ENCODE assay signal across 25 cellular contexts in the genomic region with DNA sequence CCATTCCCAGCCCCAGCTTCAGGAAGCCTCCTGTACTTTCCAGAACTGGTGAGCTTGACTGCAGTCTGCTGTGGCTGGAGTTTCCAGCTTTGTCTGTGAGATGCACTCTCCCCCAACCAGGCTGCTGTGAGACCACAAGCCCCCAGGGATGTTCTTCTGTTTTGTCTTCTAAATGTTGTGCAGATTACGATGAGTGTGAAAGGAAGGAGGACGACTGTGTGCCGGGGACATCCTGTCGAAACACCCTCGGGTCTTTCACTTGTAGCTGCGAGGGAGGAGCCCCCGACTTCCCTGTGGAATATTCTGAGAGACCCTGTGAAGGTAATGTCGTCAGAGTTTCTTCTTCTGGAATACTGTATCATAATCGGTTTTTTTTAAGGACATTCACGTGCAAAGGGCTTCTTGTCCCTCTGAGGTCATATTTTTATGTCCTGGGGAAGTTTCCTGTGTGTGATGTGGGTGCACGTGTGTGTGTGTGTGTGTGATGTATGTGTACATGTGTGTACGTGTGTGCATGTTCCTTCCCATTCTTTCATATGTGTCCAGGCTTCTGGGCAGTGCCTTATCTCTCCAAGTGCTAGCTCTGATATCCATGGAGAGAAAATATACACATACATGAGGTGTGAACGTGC. TPM values are rescaled to one million over a fixed set of nuclear protein-coding genes. Genes with fewer than 3 reads are reported as not detected.
A peak's percentile ranks its signal among the peaks of the same experiment; 100 is the strongest.
DNase-seq lines count a peak whose midpoint lies in the region; ATAC-seq, FAIRE-seq and TF ChIP-seq lines count a peak whose summit lies in the region.
"Had no signal": no experiment of that assay in that cellular context is flagged by ENCODE, and none has a peak within 500 bp of the region (broad histone marks: within the 10 kb centered on the region; RNA-seq: fewer than 3 reads in every experiment).

No MANE protein-coding gene starts in this region.

- no TSS peak for BruUV-seq in HepG2 (replicated peaks; lab: Mats Ljungman, UMichigan)

- intact Hi-C loops in HepG2 (cut with micrococcal nuclease; ENCODE audit: unreplicated experiment), result no loop called here
- intact Hi-C loops in right lobe of liver (cut with DNase I), result no loop called here

- no peak for TF ChIP-seq EP300 in HepG2 (IDR thresholded peaks at IDR 0.05; ENCODE audit: low read depth in 2 of 2, low read length in 2 of 2)
- TF ChIP-seq EP300 in HepG2 (CRISPR knock-in tag; IDR thresholded peaks at IDR 0.05; ENCODE audit: borderline replicate concordance), result no peak

- in situ Hi-C loops in HepG2 (cut with HindIII; ENCODE audit: extremely low pct_ligation_motif_present, low pct_unique_long_range_greater_than_20kb), result loop anchor here (25.0 kb wide), 1 partner anchor 509 kb away; no protein-coding TSS in a partner anchor

- H3K4me1 Mint-ChIP-seq in stimulated activated naive CD8-positive, alpha-beta T cell treated with anti-CD3 and anti-CD28 coated beads, Interleukin-15, amount 100 ng/mL, for 72 hours, result peaks cover 62% of the 10 kb centered on the region

- H3K9me3 Mint-ChIP-seq in stimulated activated naive CD8-positive, alpha-beta T cell treated with anti-CD3 and anti-CD28 coated beads, Interleukin-15, amount 100 ng/mL, for 72 hours, result no peaks in the 10 kb centered on the region
- H3K9me3 Mint-ChIP-seq: activated naive CD4-positive, alpha-beta T cell treated with anti-CD3 and anti-CD28 coated beads, Interleukin-2, amount 10 ng/mL, durations not matched to agents 7 days and 5 days; IgD-negative memory B cell had no signal

- POLR2A ChIA-PET in HepG2 (lab: Yijun Ruan, JAX), result no interaction called here

- H3K4me1 ChIP-seq in HepG2 (ENCODE audit: insufficient read depth, low read length) (peaks cover 70% of the 10 kb centered on the region), right lobe of liver (peaks cover 0 to 4% (median 0%) of the 10 kb centered on the region in 4 donors)

- TF ChIP-seq RAD21 in HepG2 (CRISPR knock-in tag; IDR thresholded peaks at IDR 0.05), result no peak

- no peaks in the 10 kb centered on the region for H3K79me2 ChIP-seq in HepG2 (ENCODE audit: insufficient read depth, low read length)

- peaks cover 87% of the 10 kb centered on the region for H3K27me3 Mint-ChIP-seq in stimulated activated naive CD8-positive, alpha-beta T cell treated with anti-CD3 and anti-CD28 coated beads, Interleukin-15, amount 100 ng/mL, for 72 hours

- TF ChIP-seq CTCF in HepG2 (CRISPR knock-in tag; IDR thresholded peaks at IDR 0.05) (no peak), right lobe of liver (IDR thresholded peaks at IDR 0.05) (no peak), NB4 (IDR thresholded peaks at IDR 0.05; ENCODE audit: low read depth, low read length) (no peak)

- TF ChIP-seq POLR2A in HepG2 (IDR thresholded peaks at IDR 0.05; ENCODE audit: insufficient read depth in 1 of 2, low read depth in 2 of 2, low read length in 2 of 2) (no peak), right lobe of liver (IDR thresholded peaks at IDR 0.05) (no peak), NB4 (IDR thresholded peaks at IDR 0.05; ENCODE audit: extremely low read depth, insufficient read length) (no peak)

- CTCF ChIA-PET in HepG2 (lab: Yijun Ruan, JAX; ENCODE audit: low intra/inter-chr PET ratio, low total read pairs), result no interaction called here

- no peaks in the 10 kb centered on the region for H4K20me1 ChIP-seq in HepG2 (ENCODE audit: insufficient read depth, low read length)

- DNase-seq in HepG2 (ENCODE audit: low spot score) (no peak), right lobe of liver (no peak), NB4 (ENCODE audit: low read depth) (peak; percentile 82), germinal center (ENCODE audit: low spot score) (peak; percentile 60), 8988T (no peak), HUDEP-2 (lab: John Stamatoyannopoulos, UW; ENCODE audit: unreplicated experiment in 76 of 76) (no peak)
- no peak for DNase-seq in stimulated activated naive CD8-positive, alpha-beta T cell treated with anti-CD3 and anti-CD28 coated beads, Interleukin-15, amount 100 ng/mL, for 72 hours
- DNase-seq: activated CD4-positive, alpha-beta T cell treated with anti-CD3 and anti-CD28 coated beads for 4 hours; activated naive CD4-positive, alpha-beta T cell treated with anti-CD3 and anti-CD28 coated beads, Interleukin-2, amount 10 ng/mL, durations not matched to agents 7 days and 5 days; dermis blood vessel endothelial cell; kidney glomerular epithelial cell; OCI-M1; retina; SIG-M5 had no signal

- 37% methylated on average over 13 of the region's 13 CpGs for WGBS in HepG2 (ENCODE audit: low lambda C conversion rate)
- 22% methylated on average over 9 of the region's 13 CpGs for WGBS in right lobe of liver (ENCODE audit: insufficient coverage, low coverage, low lambda C conversion rate, missing lambda C conversion rate)

- H3K27ac Mint-ChIP-seq in stimulated activated naive CD8-positive, alpha-beta T cell treated with anti-CD3 and anti-CD28 coated beads, Interleukin-15, amount 100 ng/mL, for 72 hours, result peak overlapping the region in 1 of 2 donors; percentile 75
- H3K27ac Mint-ChIP-seq: activated naive CD4-positive, alpha-beta T cell treated with anti-CD3 and anti-CD28 coated beads, Interleukin-2, amount 10 ng/mL, durations not matched to agents 7 days and 5 days had no signal

- H3K4me3 Mint-ChIP-seq in stimulated activated naive CD8-positive, alpha-beta T cell treated with anti-CD3 and anti-CD28 coated beads, Interleukin-15, amount 100 ng/mL, for 72 hours, result peak overlapping the region in 1 of 2 donors; percentile 6
- H3K4me3 Mint-ChIP-seq: activated naive CD4-positive, alpha-beta T cell treated with anti-CD3 and anti-CD28 coated beads, Interleukin-2, amount 10 ng/mL, durations not matched to agents 7 days and 5 days had no signal

- H3K27ac ChIP-seq in HepG2 (ENCODE audit: extremely low read length, insufficient read depth, low read length) (no peak overlapping the region), right lobe of liver (no peak overlapping the region)
- H3K27ac ChIP-seq: upper lobe of left lung had no signal

- H3K4me3 ChIP-seq in HepG2 (replicated peaks in 1 of 3; ENCODE audit: insufficient read depth in 1 of 3, low read depth in 2 of 3, low read length in 3 of 3), result no peak overlapping the region
- H3K4me3 ChIP-seq in right lobe of liver, result no peak overlapping the region
- no peak overlapping the region for H3K4me3 ChIP-seq in NB4 (ENCODE audit: low read depth, low read length)
- H3K4me3 ChIP-seq: upper lobe of left lung had no signal

- H2AFZ ChIP-seq in HepG2 (ENCODE audit: low read length), result no peak overlapping the region

- H3K27me3 ChIP-seq in HepG2 (ENCODE audit: control insufficient read depth in 1 of 2, insufficient read depth in 2 of 2, low read length in 2 of 2), result peaks cover 0 to 31% of the 10 kb centered on the region in 2 experiments; a peak in 2 of 5 replicates
- peaks cover 0 to 5% of the 10 kb centered on the region in 2 donors for H3K27me3 ChIP-seq in right lobe of liver

- H3K9me3 ChIP-seq in HepG2 (ENCODE audit: low read length), result no peaks in the 10 kb centered on the region
- no peaks in the 10 kb centered on the region for H3K9me3 ChIP-seq in right lobe of liver
- H3K9me3 ChIP-seq: upper lobe of left lung had no signal

- H3K9ac ChIP-seq in HepG2 (ENCODE audit: insufficient read depth, low read depth, low read length), result no peak overlapping the region

- no peak for ATAC-seq in HepG2
- ATAC-seq in right lobe of liver, result no peak
- no peak for ATAC-seq in HG03442 (IDR thresholded peaks at IDR 0.05; ENCODE audit: unreplicated experiment)
- no peak for ATAC-seq in stimulated activated naive CD8-positive, alpha-beta T cell treated with anti-CD3 and anti-CD28 coated beads, Interleukin-15, amount 100 ng/mL, for 72 hours

- peak overlapping the region; percentile 34; the same call in 1 of the 2 replicates for H3K4me2 ChIP-seq in HepG2 (ENCODE audit: low read depth, low read length)

- FAIRE-seq in HepG2 (lab: Jason Lieb, UNC), result no peak
- FAIRE-seq: TTC549 had no signal

- H3K36me3 ChIP-seq in HepG2 (replicated peaks in 1 of 2; ENCODE audit: control insufficient read depth in 1 of 2, insufficient read depth in 2 of 2, low read length in 2 of 2) (no peaks in the 10 kb centered on the region), right lobe of liver (no peaks in the 10 kb centered on the region)
- H3K36me3 ChIP-seq: upper lobe of left lung had no signal

TF ChIP-seq in HepG2, 621 proteins besides CTCF, POLR2A, EP300 and RAD21 (continues in another document):
- TF ChIP-seq GPN1 (CRISPR knock-in tag; IDR thresholded peaks at IDR 0.05; ENCODE audit: borderline replicate concordance), result no peak
- TF ChIP-seq ZNF576 (CRISPR knock-in tag; IDR thresholded peaks at IDR 0.05), result no peak
- no peak for TF ChIP-seq HOXD1 (CRISPR knock-in tag; IDR thresholded peaks at IDR 0.05)
- no peak for TF ChIP-seq SMAD9 (CRISPR knock-in tag; IDR thresholded peaks at IDR 0.05)
- TF ChIP-seq WIZ (CRISPR knock-in tag; IDR thresholded peaks at IDR 0.05), result no peak
- TF ChIP-seq ZMYM4 (CRISPR knock-in tag; IDR thresholded peaks at IDR 0.05), result no peak

RNA-seq across cellular contexts. Expression of gene UMODL1, which starts 49.9 kb away (rescaled TPM):
- not detected in 2 replicates for total RNA-seq in HepG2 (2016; rRNA removed; fragmentation: Illumina TruSeq; extraction: Trizol)
- not detected in 2 replicates for total RNA-seq in HepG2 (2016; cell fraction: cytosol; rRNA removed; fragmentation: Illumina TruSeq; extraction: Trizol; ENCODE audit: low read depth)
- total RNA-seq in HepG2 (2016; cell fraction: insoluble cytoplasmic fraction; rRNA removed; fragmentation: Illumina TruSeq; extraction: Trizol), result not detected in 2 replicates
- not detected in 2 replicates for total RNA-seq in HepG2 (2016; cell fraction: membrane; rRNA removed; fragmentation: Illumina TruSeq; extraction: Trizol)
- total RNA-seq in HepG2 (2016; cell fraction: nucleus; rRNA removed; fragmentation: Illumina TruSeq; extraction: Trizol), result not detected in 2 replicates
- polyA plus RNA-seq in HepG2 (2011; rRNA removed), result not detected in 2 replicates
- polyA plus RNA-seq in HepG2 (2011; cell fraction: cytosol; rRNA removed), result not detected in 2 replicates
- polyA plus RNA-seq in HepG2 (2011; cell fraction: nucleus; rRNA removed), result not detected in 2 replicates
- polyA plus RNA-seq in HepG2 (2012), result not detected in 2 replicates
- polyA plus RNA-seq in HepG2 (2016; cell fraction: cytosol; fragmentation: Illumina TruSeq; extraction: Trizol; ENCODE audit: low read depth), result not detected in 2 replicates
- not detected in 2 replicates for polyA plus RNA-seq in HepG2 (2016; cell fraction: insoluble cytoplasmic fraction; fragmentation: Illumina TruSeq; extraction: Trizol; ENCODE audit: low read depth)
- polyA plus RNA-seq in HepG2 (2016; cell fraction: membrane; fragmentation: Illumina TruSeq; extraction: Trizol; ENCODE audit: low read depth), result not detected in 2 replicates
- not detected in 2 replicates for polyA plus RNA-seq in HepG2 (2016; cell fraction: nucleus; fragmentation: Illumina TruSeq; extraction: Trizol; ENCODE audit: insufficient read depth, low read depth)
- polyA minus RNA-seq in HepG2 (2011; rRNA and poly(A)+ RNA removed; ENCODE audit: low replicate concordance), result not detected in 2 replicates
- not detected in 2 replicates for polyA minus RNA-seq in HepG2 (2011; cell fraction: cytosol; rRNA and poly(A)+ RNA removed)
- polyA minus RNA-seq in HepG2 (2011; cell fraction: nucleus; rRNA and poly(A)+ RNA removed), result not detected in 2 replicates
- 1 to 10 TPM in 2 of 6 experiments, under 1 TPM in 2, not detected in 2; 0.06 to 1.2 (median 0.75) TPM for total RNA-seq in right lobe of liver
- total RNA-seq: A673, Calu3, cardiac septum, dermis blood vessel endothelial cell, fibroblast of lung, glomerular endothelial cell, myocyte, osteocyte had no signal
- polyA plus RNA-seq: fibroblast of lung had no signal

Comparison
In these comparisons a context has a peak if more than half of its experiments do, and no peak if none do; other contexts are left out.
1. DNase-seq: peak in NB4 (single experiment) and germinal center (single experiment); none in HepG2 (single experiment), right lobe of liver (0 of 3), 8988T (single experiment), HUDEP-2 (0 of 76) and stimulated activated naive CD8-positive, alpha-beta T cell treated with anti-CD3 and anti-CD28 coated beads, Interleukin-15, amount 100 ng/mL, for 72 hours (0 of 2).